8 cellular contexts compared by ENCODE assay signal in the genomic region with DNA sequence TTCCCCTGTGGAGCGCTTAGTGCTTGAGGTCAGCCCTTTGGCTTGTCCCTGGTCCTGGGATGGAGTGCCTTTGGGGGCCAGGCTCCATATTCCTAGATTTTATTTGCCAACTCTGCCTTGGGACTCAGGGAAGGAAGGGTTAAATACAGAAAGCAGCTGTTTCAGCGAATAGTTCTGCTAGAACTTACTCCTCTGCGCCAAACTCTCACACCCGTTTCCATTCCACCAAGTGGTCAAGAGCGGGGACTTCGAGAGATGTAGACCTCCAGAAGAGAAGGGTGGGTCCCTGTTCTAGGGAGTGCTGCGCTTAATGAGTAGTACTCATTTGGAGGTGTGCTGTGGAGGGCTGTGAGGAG. TPM values are rescaled to one million over a fixed set of nuclear protein-coding genes. Genes with fewer than 3 reads are reported as not detected.
DNase-seq lines count a peak whose midpoint lies in the region; ATAC-seq and TF ChIP-seq lines count a peak whose summit lies in the region.

No MANE protein-coding gene starts in this region.

- H3K4me1 ChIP-seq in mesendoderm (ENCODE audit: control insufficient read depth, low read depth, low read length) (peaks cover 3% of the 10 kb centered on the region), thyroid gland (peaks cover 16 to 19% of the 10 kb centered on the region in 2 donors)

- H2AK5ac ChIP-seq in mesendoderm (ENCODE audit: low read length) = no peak overlapping the region

- H3K36me3 Mint-ChIP-seq in activated T-cell treated with anti-CD3 and anti-CD28 coated beads, Interleukin-2, amount 50 U/mL, for 72 hours (ENCODE audit: insufficient read depth in 2 of 2) = peaks cover 1% of the 10 kb centered on the region in 2 donors
- H3K36me3 Mint-ChIP-seq in activated naive CD4-positive, alpha-beta T cell treated with anti-CD3 and anti-CD28 coated beads, Interleukin-2, amount 50 U/mL, for 72 hours = peaks cover 10 to 20% of the 10 kb centered on the region in 2 donors

- WGBS in mesendoderm (ENCODE audit: extremely low coverage, insufficient coverage, low lambda C conversion rate) = no CpG with 5 or more reads among the region's 7 CpGs
- WGBS in thyroid gland, 2 donors = 63 to 68% methylated on average over 7 of the region's 7 CpGs

- no peak for DNase-seq in activated T-cell treated with anti-CD3 and anti-CD28 coated beads, Interleukin-2, amount 50 U/mL, for 72 hours
- no peak for DNase-seq in activated T-cell treated with anti-CD3 and anti-CD28 coated beads, Interleukin-2, amount 50 U/mL, for 48 hours
- DNase-seq in activated naive CD4-positive, alpha-beta T cell treated with anti-CD3 and anti-CD28 coated beads, Interleukin-2, amount 50 U/mL, for 72 hours (ENCODE audit: low spot score in 2 of 2) = no peak
- DNase-seq in mesendoderm (no peak), thyroid gland (no peak), HPDE6-E6E7 (ENCODE audit: extremely low spot score) (no peak), COLO829 (ENCODE audit: low spot score) (no peak), NCI-H2107 (lab: John Stamatoyannopoulos, UW) (no peak)

- intact Hi-C loops in thyroid gland (cut with DNase I) = loop anchor here (5.0 to 10.0 kb wide), 3 partner anchors 50 to 157 kb away; a partner anchor contains a TSS

- H2BK5ac ChIP-seq in mesendoderm (ENCODE audit: low read length) = no peak overlapping the region

- H3K4me3 Mint-ChIP-seq in activated T-cell treated with anti-CD3 and anti-CD28 coated beads, Interleukin-2, amount 50 U/mL, for 72 hours = peak overlapping the region in 1 of 2 donors; percentile 17

- H3K4me3 ChIP-seq in mesendoderm (ENCODE audit: low read length) (no peak overlapping the region), thyroid gland (replicated peaks in 1 of 3) (no peak overlapping the region)

- H3K79me2 ChIP-seq in mesendoderm (ENCODE audit: control insufficient read depth, insufficient read depth, low read length) = no peaks in the 10 kb centered on the region

- no peaks in the 10 kb centered on the region for H3K9me3 ChIP-seq in thyroid gland

- no peaks in the 10 kb centered on the region for H3K36me3 ChIP-seq in mesendoderm (ENCODE audit: control insufficient read depth, insufficient read depth, low read length)
- H3K36me3 ChIP-seq in thyroid gland = peaks cover 10 to 14% of the 10 kb centered on the region in 2 donors

- H3K27me3 ChIP-seq in mesendoderm (ENCODE audit: insufficient read depth, low read length, poor library complexity) (no peaks in the 10 kb centered on the region), thyroid gland (no peaks in the 10 kb centered on the region)

- no peak overlapping the region for H2BK120ac ChIP-seq in mesendoderm (ENCODE audit: low read depth, low read length)

- H2BK15ac ChIP-seq in mesendoderm (replicated peaks; ENCODE audit: low read depth) = no peak overlapping the region

- no peak overlapping the region for H3K9ac ChIP-seq in mesendoderm (ENCODE audit: low read length)

- H3K27ac Mint-ChIP-seq in activated T-cell treated with anti-CD3 and anti-CD28 coated beads, Interleukin-2, amount 50 U/mL, for 72 hours = peak overlapping the region; percentile 25
- peak overlapping the region; percentile 69 to 83 for H3K27ac Mint-ChIP-seq in activated naive CD4-positive, alpha-beta T cell treated with anti-CD3 and anti-CD28 coated beads, Interleukin-2, amount 50 U/mL, for 72 hours

- no peak for TF ChIP-seq CTCF in thyroid gland (IDR thresholded peaks at IDR 0.05)

- peak; percentile 10 to 16 for ATAC-seq in activated T-cell treated with anti-CD3 and anti-CD28 coated beads, Interleukin-2, amount 50 U/mL, for 72 hours (replicated peaks in 1 of 2)
- ATAC-seq in activated naive CD4-positive, alpha-beta T cell treated with anti-CD3 and anti-CD28 coated beads, Interleukin-2, amount 50 U/mL, for 72 hours = peak; percentile 8 to 14

- peaks cover 31% of the 10 kb centered on the region for H3K4me1 Mint-ChIP-seq in activated T-cell treated with anti-CD3 and anti-CD28 coated beads, Interleukin-2, amount 50 U/mL, for 72 hours (ENCODE audit: low read depth)

- no peak overlapping the region for H3K4ac ChIP-seq in mesendoderm (ENCODE audit: low read depth, low read length)

- peak overlapping the region; percentile 37 for H3K27ac ChIP-seq in mesendoderm (ENCODE audit: low read depth, low read length)
- peak overlapping the region in 2 of 3 donors; percentile 14 to 43 for H3K27ac ChIP-seq in thyroid gland

- H3K9me3 Mint-ChIP-seq in activated T-cell treated with anti-CD3 and anti-CD28 coated beads, Interleukin-2, amount 50 U/mL, for 72 hours = no peaks in the 10 kb centered on the region
- no peaks in the 10 kb centered on the region for H3K9me3 Mint-ChIP-seq in activated naive CD4-positive, alpha-beta T cell treated with anti-CD3 and anti-CD28 coated beads, Interleukin-2, amount 50 U/mL, for 72 hours

- H3K79me1 ChIP-seq in mesendoderm (ENCODE audit: low read length) = no peaks in the 10 kb centered on the region

- H3K23ac ChIP-seq in mesendoderm (ENCODE audit: low read length) = no peak overlapping the region

- no peak overlapping the region for H4K5ac ChIP-seq in mesendoderm (ENCODE audit: low read length)

- peak overlapping the region; percentile 59 for H4K8ac ChIP-seq in mesendoderm (ENCODE audit: low read depth, low read length)

- no peak overlapping the region for H3K4me2 ChIP-seq in mesendoderm (ENCODE audit: low read length)

- peak overlapping the region; percentile 29 for H3K56ac ChIP-seq in mesendoderm (ENCODE audit: low read length)

- no peaks in the 10 kb centered on the region for H3K27me3 Mint-ChIP-seq in activated T-cell treated with anti-CD3 and anti-CD28 coated beads, Interleukin-2, amount 50 U/mL, for 72 hours (ENCODE audit: low read depth)

- peak overlapping the region; percentile 28 for H3K18ac ChIP-seq in mesendoderm (ENCODE audit: low read length)

- no peak for TF ChIP-seq POLR2A in thyroid gland (IDR thresholded peaks at IDR 0.05)

RNA-seq across cellular contexts. Expression of a gene that starts 0.7 kb away (rescaled TPM):
- total RNA-seq in activated T-cell treated with anti-CD3 and anti-CD28 coated beads, Interleukin-2, amount 50 U/mL, for 72 hours = 10 to 100 TPM; 10.3 to 14.6 TPM
- 10 to 100 TPM; 13.3 to 17.7 TPM for total RNA-seq in activated naive CD4-positive, alpha-beta T cell treated with anti-CD3 and anti-CD28 coated beads, Interleukin-2, amount 50 U/mL, for 72 hours
- polyA plus RNA-seq in mesendoderm (2013, experiment 1 of 2) = 12.4 TPM
- polyA plus RNA-seq in mesendoderm (2013, experiment 2 of 2) = 12.1 TPM
- total RNA-seq in thyroid gland = 10 to 100 TPM in 1 of 4 donors, 1 to 10 TPM in 3; 7.0 to 12.4 (median 8.3) TPM

RNA-seq across cellular contexts. Expression of a gene that starts 1.7 kb away (rescaled TPM):
- total RNA-seq in activated T-cell treated with anti-CD3 and anti-CD28 coated beads, Interleukin-2, amount 50 U/mL, for 72 hours = not detected
- total RNA-seq in activated naive CD4-positive, alpha-beta T cell treated with anti-CD3 and anti-CD28 coated beads, Interleukin-2, amount 50 U/mL, for 72 hours = not detected
- 0.60 TPM for polyA plus RNA-seq in mesendoderm (2013, experiment 1 of 2)
- polyA plus RNA-seq in mesendoderm (2013, experiment 2 of 2) = 0.50 TPM
- not detected for total RNA-seq in thyroid gland

RNA-seq across cellular contexts. Expression of a gene that starts 10.1 kb away (rescaled TPM):
- total RNA-seq in activated T-cell treated with anti-CD3 and anti-CD28 coated beads, Interleukin-2, amount 50 U/mL, for 72 hours = 1 to 10 TPM; 1.8 to 3.7 TPM
- total RNA-seq in activated naive CD4-positive, alpha-beta T cell treated with anti-CD3 and anti-CD28 coated beads, Interleukin-2, amount 50 U/mL, for 72 hours = 1 to 10 TPM in 1 of 2 donors, under 1 TPM in 1; 0.49 to 7.4 TPM
- polyA plus RNA-seq in mesendoderm (2013, experiment 1 of 2) = 0.56 TPM
- polyA plus RNA-seq in mesendoderm (2013, experiment 2 of 2) = 0.80 TPM
- total RNA-seq in thyroid gland = 10 to 100 TPM; 16.3 to 70.9 (median 22.3) TPM

RNA-seq across cellular contexts. Expression of a gene that starts 12.8 kb away (rescaled TPM):
- total RNA-seq in activated T-cell treated with anti-CD3 and anti-CD28 coated beads, Interleukin-2, amount 50 U/mL, for 72 hours = not detected
- total RNA-seq in activated naive CD4-positive, alpha-beta T cell treated with anti-CD3 and anti-CD28 coated beads, Interleukin-2, amount 50 U/mL, for 72 hours = not detected
- not detected for polyA plus RNA-seq in mesendoderm (2013, experiment 1 of 2)
- polyA plus RNA-seq in mesendoderm (2013, experiment 2 of 2) = not detected
- not detected for total RNA-seq in thyroid gland

RNA-seq across cellular contexts. Expression of a gene that starts 23.0 kb away (rescaled TPM):
- 100 to 1,000 TPM; 108 to 114 TPM for total RNA-seq in activated T-cell treated with anti-CD3 and anti-CD28 coated beads, Interleukin-2, amount 50 U/mL, for 72 hours
- 100 to 1,000 TPM; 115 to 126 TPM for total RNA-seq in activated naive CD4-positive, alpha-beta T cell treated with anti-CD3 and anti-CD28 coated beads, Interleukin-2, amount 50 U/mL, for 72 hours
- 35.6 TPM for polyA plus RNA-seq in mesendoderm (2013, experiment 1 of 2)
- polyA plus RNA-seq in mesendoderm (2013, experiment 2 of 2) = 35.4 TPM
- total RNA-seq in thyroid gland = 100 to 1,000 TPM in 2 of 4 donors, 10 to 100 TPM in 2; 75.4 to 122 (median 99.9) TPM
